Comparison of ENCODE assay signal across 10 cellular contexts in genomic region chr19:29478578-29479565, GRCh38. TPM values are rescaled to one million over a fixed set of nuclear protein-coding genes. Genes with fewer than 3 reads are reported as not detected.
DNase-seq lines count a peak whose midpoint lies in the region; ATAC-seq, FAIRE-seq and TF ChIP-seq lines count a peak whose summit lies in the region.
"Had no signal": no experiment of that assay in that cellular context is flagged by ENCODE, and none has a peak within 500 bp of the region (broad histone marks: within the 10 kb centered on the region; RNA-seq: fewer than 3 reads in every experiment).

No MANE protein-coding gene starts in this region.

- H2AFZ ChIP-seq in hepatocyte, result no peak overlapping the region

- TF ChIP-seq CTCF in cardiac muscle cell (IDR thresholded peaks at IDR 0.05; ENCODE audit: low read depth, low read length) (peak; percentile 15), right atrium auricular region (IDR thresholded peaks at IDR 0.05) (peak in 1 of 2 donors; percentile 41), hepatocyte (IDR thresholded peaks at IDR 0.05; ENCODE audit: poor library complexity) (peak; percentile 56)

- DNase-seq in cardiac muscle cell (ENCODE audit: low read depth in 1 of 2, low spot score in 1 of 2) (peak in 1 of 2 donors; percentile 65), right atrium auricular region (ENCODE audit: low spot score) (no peak), NCI-H345 treated with DMSO at 0.1 percent for 48 hours (lab: John Stamatoyannopoulos, UW; ENCODE audit: unreplicated experiment) (peak; percentile 49), hepatocyte (ENCODE audit: low spot score) (peak; percentile 58), urothelium cell line (ENCODE audit: low spot score) (peak; percentile 48), NCI-H510A (lab: John Stamatoyannopoulos, UW) (no peak)
- no peak for DNase-seq in CD4-positive, alpha-beta memory T cell
- DNase-seq: MV-4-11 had no signal

- no peaks in the 10 kb centered on the region for H3K4me1 Mint-ChIP-seq in CD4-positive, alpha-beta memory T cell

- POLR2A ChIA-PET in CD4-positive, alpha-beta memory T cell (lab: Charles Lee; ENCODE audit: partially characterized antibody), result no interaction called here

- H3K27ac ChIP-seq in cardiac muscle cell (no peak overlapping the region), right atrium auricular region (no peak overlapping the region), hepatocyte (no peak overlapping the region)
- H3K27ac ChIP-seq in CD4-positive, alpha-beta memory T cell (ENCODE audit: low read depth, low read length), result no peak overlapping the region
- H3K27ac ChIP-seq: left lung had no signal

- no peaks in the 10 kb centered on the region for H3K9me3 ChIP-seq in cardiac muscle cell (ENCODE audit: low read depth)
- no peaks in the 10 kb centered on the region for H3K9me3 ChIP-seq in right atrium auricular region
- no peaks in the 10 kb centered on the region for H3K9me3 ChIP-seq in hepatocyte (ENCODE audit: low read depth)
- H3K9me3 ChIP-seq in CD4-positive, alpha-beta memory T cell (ENCODE audit: control insufficient read depth in 1 of 2, low read length in 2 of 2), result peaks cover 0 to 4% of the 10 kb centered on the region in 2 donors

- no peak overlapping the region for H3K4me3 Mint-ChIP-seq in CD4-positive, alpha-beta memory T cell

- no peak for ATAC-seq in HG02970 (IDR thresholded peaks at IDR 0.05; ENCODE audit: low FRiP score, unreplicated experiment)
- ATAC-seq: left lung had no signal

- no peaks in the 10 kb centered on the region for H3K36me3 Mint-ChIP-seq in CD4-positive, alpha-beta memory T cell

- H3K4me2 ChIP-seq in hepatocyte, result no peak overlapping the region

- H3K9me3 Mint-ChIP-seq in CD4-positive, alpha-beta memory T cell, result peaks cover 2 to 25% (median 16%) of the 10 kb centered on the region in 8 donors

- intact Hi-C loops in CD4-positive, alpha-beta memory T cell (cut with micrococcal nuclease), result no loop called here

- no peaks in the 10 kb centered on the region for H4K20me1 ChIP-seq in hepatocyte (ENCODE audit: insufficient read depth, poor library complexity, severe bottlenecking)

- H3K27me3 ChIP-seq in cardiac muscle cell, result no peaks in the 10 kb centered on the region
- no peaks in the 10 kb centered on the region for H3K27me3 ChIP-seq in right atrium auricular region
- no peaks in the 10 kb centered on the region for H3K27me3 ChIP-seq in hepatocyte
- no peaks in the 10 kb centered on the region for H3K27me3 ChIP-seq in CD4-positive, alpha-beta memory T cell (ENCODE audit: insufficient read depth, low read length)

- H3K36me3 ChIP-seq in cardiac muscle cell, result no peaks in the 10 kb centered on the region
- H3K36me3 ChIP-seq in right atrium auricular region, result no peaks in the 10 kb centered on the region
- H3K36me3 ChIP-seq in hepatocyte (replicated peaks; ENCODE audit: insufficient read depth, low read depth), result no peaks in the 10 kb centered on the region
- H3K36me3 ChIP-seq in CD4-positive, alpha-beta memory T cell (ENCODE audit: insufficient read depth, low read length), result no peaks in the 10 kb centered on the region
- H3K36me3 ChIP-seq: left lung had no signal

- no peak for FAIRE-seq in urothelium cell line (lab: Jason Lieb, UNC)

- no peaks in the 10 kb centered on the region for H3K9me2 ChIP-seq in hepatocyte (replicated peaks; ENCODE audit: insufficient read depth)

- H3K4me1 ChIP-seq in cardiac muscle cell (ENCODE audit: low read depth) (no peaks in the 10 kb centered on the region), right atrium auricular region (no peaks in the 10 kb centered on the region), hepatocyte (ENCODE audit: insufficient read depth) (no peaks in the 10 kb centered on the region)
- H3K4me1 ChIP-seq in CD4-positive, alpha-beta memory T cell (ENCODE audit: insufficient read depth, low read length), result no peaks in the 10 kb centered on the region
- H3K4me1 ChIP-seq: left lung had no signal

- H3K79me2 ChIP-seq in hepatocyte, result no peaks in the 10 kb centered on the region

- WGBS in hepatocyte (ENCODE audit: low lambda C conversion rate, missing lambda C conversion rate), result 63% methylated on average over 33 of the region's 34 CpGs

- no peak overlapping the region for H3K27ac Mint-ChIP-seq in CD4-positive, alpha-beta memory T cell

- no peak overlapping the region for H3K4me3 ChIP-seq in cardiac muscle cell
- no peak overlapping the region for H3K4me3 ChIP-seq in right atrium auricular region
- no peak overlapping the region for H3K4me3 ChIP-seq in hepatocyte
- H3K4me3 ChIP-seq in CD4-positive, alpha-beta memory T cell (ENCODE audit: low read length in 2 of 2), result no peak overlapping the region
- H3K4me3 ChIP-seq: left lung had no signal

- H3K27me3 Mint-ChIP-seq in CD4-positive, alpha-beta memory T cell, result peaks cover 9 to 20% of the 10 kb centered on the region in 2 donors

- CTCF ChIA-PET in CD4-positive, alpha-beta memory T cell (lab: Charles Lee; ENCODE audit: partially characterized antibody), result no interaction called here

RNA-seq across cellular contexts. Expression of gene VSTM2B, which starts 46.9 kb away (rescaled TPM):
- total RNA-seq in cardiac muscle cell (0.39 TPM in 1 of 2 replicates, not detected in the other), right atrium auricular region (not detected), hepatocyte (0.47 and 1.2 TPM in 2 replicates)
- polyA plus RNA-seq in cardiac muscle cell (not detected in 2 replicates), hepatocyte (0.34 and 1.1 TPM in 2 replicates)
- not detected for total RNA-seq in CD4-positive, alpha-beta memory T cell
- not detected for polyA plus RNA-seq in CD4-positive, alpha-beta memory T cell
- total RNA-seq: left lung had no signal

Comparison
In these comparisons a context has a peak if more than half of its experiments do, and no peak if none do; other contexts are left out.
1. DNase-seq: peak in NCI-H345 treated with DMSO at 0.1 percent for 48 hours (single experiment), hepatocyte (single experiment) and urothelium cell line (single experiment); none in right atrium auricular region (single experiment), NCI-H510A (single experiment) and CD4-positive, alpha-beta memory T cell (0 of 5).